ENCODE assay signal across 1 cellular context in the genomic region with DNA sequence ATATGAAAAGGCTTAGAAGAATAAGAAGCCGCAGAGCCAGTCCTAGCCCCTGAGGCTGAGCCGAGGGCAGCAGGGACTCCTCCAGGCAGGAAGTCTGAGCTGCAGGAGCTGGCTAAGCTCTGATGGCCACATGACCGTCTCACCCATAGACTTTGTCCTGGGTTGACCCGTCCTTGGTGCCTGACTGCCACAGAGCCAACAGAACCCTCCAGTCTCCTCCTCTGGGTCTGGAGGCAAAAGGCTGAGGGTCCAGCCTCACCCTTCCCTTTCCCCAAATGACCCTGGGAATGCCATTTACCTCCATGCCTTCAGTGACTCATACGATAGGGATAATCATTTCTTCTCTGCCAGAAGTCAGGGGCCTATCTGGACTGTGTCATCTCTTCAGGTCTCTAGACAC.
TF ChIP-seq lines count a peak whose summit lies in the region.

No MANE protein-coding gene starts in this region.

TF ChIP-seq in HCT116, 20 proteins besides CTCF, POLR2A, EP300 and RAD21:
- TF ChIP-seq CBX3 (IDR thresholded peaks at IDR 0.05; ENCODE audit: low read depth) (no peak), SIN3A (IDR thresholded peaks at IDR 0.05; ENCODE audit: low read depth) (no peak), EZH2 (IDR thresholded peaks at IDR 0.05) (no peak), POLR2AphosphoS5 (IDR thresholded peaks at IDR 0.05; ENCODE audit: low read depth, low read length) (no peak), SRF (IDR thresholded peaks at IDR 0.05; ENCODE audit: low read depth) (no peak), FOSL1 (IDR thresholded peaks at IDR 0.05; ENCODE audit: low read depth) (no peak), JUND (IDR thresholded peaks at IDR 0.05) (no peak), SP1 (IDR thresholded peaks at IDR 0.05; ENCODE audit: low read depth) (no peak), EZH2phosphoT487 (IDR thresholded peaks at IDR 0.05; ENCODE audit: borderline replicate concordance) (no peak), YY1 (IDR thresholded peaks at IDR 0.05; ENCODE audit: extremely low read depth, insufficient replicate concordance, low read depth, low read length) (no peak), ZFX (IDR thresholded peaks at IDR 0.05) (no peak)
- TF ChIP-seq, protein P1, sequence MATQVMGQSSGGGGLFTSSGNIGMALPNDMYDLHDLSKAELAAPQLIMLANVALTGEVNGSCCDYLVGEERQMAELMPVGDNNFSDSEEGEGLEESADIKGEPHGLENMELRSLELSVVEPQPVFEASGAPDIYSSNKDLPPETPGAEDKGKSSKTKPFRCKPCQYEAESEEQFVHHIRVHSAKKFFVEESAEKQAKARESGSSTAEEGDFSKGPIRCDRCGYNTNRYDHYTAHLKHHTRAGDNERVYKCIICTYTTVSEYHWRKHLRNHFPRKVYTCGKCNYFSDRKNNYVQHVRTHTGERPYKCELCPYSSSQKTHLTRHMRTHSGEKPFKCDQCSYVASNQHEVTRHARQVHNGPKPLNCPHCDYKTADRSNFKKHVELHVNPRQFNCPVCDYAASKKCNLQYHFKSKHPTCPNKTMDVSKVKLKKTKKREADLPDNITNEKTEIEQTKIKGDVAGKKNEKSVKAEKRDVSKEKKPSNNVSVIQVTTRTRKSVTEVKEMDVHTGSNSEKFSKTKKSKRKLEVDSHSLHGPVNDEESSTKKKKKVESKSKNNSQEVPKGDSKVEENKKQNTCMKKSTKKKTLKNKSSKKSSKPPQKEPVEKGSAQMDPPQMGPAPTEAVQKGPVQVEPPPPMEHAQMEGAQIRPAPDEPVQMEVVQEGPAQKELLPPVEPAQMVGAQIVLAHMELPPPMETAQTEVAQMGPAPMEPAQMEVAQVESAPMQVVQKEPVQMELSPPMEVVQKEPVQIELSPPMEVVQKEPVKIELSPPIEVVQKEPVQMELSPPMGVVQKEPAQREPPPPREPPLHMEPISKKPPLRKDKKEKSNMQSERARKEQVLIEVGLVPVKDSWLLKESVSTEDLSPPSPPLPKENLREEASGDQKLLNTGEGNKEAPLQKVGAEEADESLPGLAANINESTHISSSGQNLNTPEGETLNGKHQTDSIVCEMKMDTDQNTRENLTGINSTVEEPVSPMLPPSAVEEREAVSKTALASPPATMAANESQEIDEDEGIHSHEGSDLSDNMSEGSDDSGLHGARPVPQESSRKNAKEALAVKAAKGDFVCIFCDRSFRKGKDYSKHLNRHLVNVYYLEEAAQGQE (IDR thresholded peaks at IDR 0.05; ENCODE audit: low read depth) = no peak
- TF ChIP-seq, protein P2, sequence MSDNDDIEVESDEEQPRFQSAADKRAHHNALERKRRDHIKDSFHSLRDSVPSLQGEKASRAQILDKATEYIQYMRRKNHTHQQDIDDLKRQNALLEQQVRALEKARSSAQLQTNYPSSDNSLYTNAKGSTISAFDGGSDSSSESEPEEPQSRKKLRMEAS (IDR thresholded peaks at IDR 0.05) = no peak
- TF ChIP-seq, protein P3, sequence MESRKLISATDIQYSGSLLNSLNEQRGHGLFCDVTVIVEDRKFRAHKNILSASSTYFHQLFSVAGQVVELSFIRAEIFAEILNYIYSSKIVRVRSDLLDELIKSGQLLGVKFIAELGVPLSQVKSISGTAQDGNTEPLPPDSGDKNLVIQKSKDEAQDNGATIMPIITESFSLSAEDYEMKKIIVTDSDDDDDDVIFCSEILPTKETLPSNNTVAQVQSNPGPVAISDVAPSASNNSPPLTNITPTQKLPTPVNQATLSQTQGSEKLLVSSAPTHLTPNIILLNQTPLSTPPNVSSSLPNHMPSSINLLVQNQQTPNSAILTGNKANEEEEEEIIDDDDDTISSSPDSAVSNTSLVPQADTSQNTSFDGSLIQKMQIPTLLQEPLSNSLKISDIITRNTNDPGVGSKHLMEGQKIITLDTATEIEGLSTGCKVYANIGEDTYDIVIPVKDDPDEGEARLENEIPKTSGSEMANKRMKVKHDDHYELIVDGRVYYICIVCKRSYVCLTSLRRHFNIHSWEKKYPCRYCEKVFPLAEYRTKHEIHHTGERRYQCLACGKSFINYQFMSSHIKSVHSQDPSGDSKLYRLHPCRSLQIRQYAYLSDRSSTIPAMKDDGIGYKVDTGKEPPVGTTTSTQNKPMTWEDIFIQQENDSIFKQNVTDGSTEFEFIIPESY (IDR thresholded peaks at IDR 0.05; ENCODE audit: extremely low read depth, insufficient replicate concordance, low read length) = no peak
